In genomic region chr9:116939605-116940004, GRCh38 we compare ENCODE assay signal across 1 cellular context.
TF ChIP-seq lines count a peak whose summit lies in the region.

No MANE protein-coding gene starts in this region.

TF ChIP-seq in H1, 55 proteins besides CTCF, POLR2A, EP300 and RAD21 (continued from another document):
- no peak for TF ChIP-seq CHD7 (IDR thresholded peaks at IDR 0.05; ENCODE audit: insufficient replicate concordance, low read length)
